In genomic region chr19:42219812-42220750, GRCh38 we compare ENCODE assay signal across 1 cellular context.
A peak's percentile ranks its signal among the peaks of the same experiment; 100 is the strongest.
TF ChIP-seq lines count a peak whose summit lies in the region.

TSS of gene ZNF526 (plus strand) at chr19:42220312. CDS start at chr19:42224404, 4,092 bp downstream.

TF ChIP-seq in K562, 482 proteins besides CTCF, POLR2A, EP300 and RAD21 (continued from another document and continues in another):
- TF ChIP-seq OTX1 (CRISPR knock-in tag; IDR thresholded peaks at IDR 0.05) (0 out of 2 replicates have a peak, but pooled peaks have one; percentile 23), ZNF121 (CRISPR knock-in tag; conservative IDR thresholded peaks at IDR 0.05) (no peak), HDAC8 (tag; IDR thresholded peaks at IDR 0.05) (no peak), ZBTB1 (CRISPR knock-in tag; IDR thresholded peaks at IDR 0.05; ENCODE audit: borderline replicate concordance, low read depth) (no peak), PCBP2 (IDR thresholded peaks at IDR 0.05; ENCODE audit: low read depth, low read length, poor library complexity, severe bottlenecking) (no peak), RUNX1 (IDR thresholded peaks at IDR 0.05; ENCODE audit: low read depth) (0 out of 2 replicates have a peak, but pooled peaks have one; percentile 10), MTA1 (IDR thresholded peaks at IDR 0.05; ENCODE audit: borderline replicate concordance) (no peak), JUNB (CRISPR knock-in tag; conservative IDR thresholded peaks at IDR 0.05) (no peak), ZNF408 (CRISPR knock-in tag; IDR thresholded peaks at IDR 0.05; ENCODE audit: low read depth) (no peak), FOXP1 (CRISPR knock-in tag; IDR thresholded peaks at IDR 0.05) (no peak), BRCA1 (IDR thresholded peaks at IDR 0.05) (no peak), BRCA1 (CRISPR knock-in tag; IDR thresholded peaks at IDR 0.05) (no peak), ASH1L (IDR thresholded peaks at IDR 0.05; ENCODE audit: borderline replicate concordance, low read depth, partially characterized antibody) (peak; percentile 95), RBM25 (IDR thresholded peaks at IDR 0.05; ENCODE audit: low read depth, low read length, severe bottlenecking) (peak; percentile 97), HMGN3 (IDR thresholded peaks at IDR 0.05; ENCODE audit: borderline replicate concordance, extremely low read depth, insufficient read length, low read depth, low read length) (peak; percentile 89), SRSF1 (IDR thresholded peaks at IDR 0.05; ENCODE audit: low read depth, low read length) (no peak), RNF2 (IDR thresholded peaks at IDR 0.05) (no peak), SMAD1 (IDR thresholded peaks at IDR 0.05; ENCODE audit: low read depth, low read length, partially characterized antibody) (no peak), BHLHE40 (IDR thresholded peaks at IDR 0.05; ENCODE audit: low read length) (peak; percentile 100), ZFP1 (CRISPR knock-in tag; IDR thresholded peaks at IDR 0.05) (no peak), L3MBTL2 (IDR thresholded peaks at IDR 0.05) (peak; percentile 86), TAF1 (IDR thresholded peaks at IDR 0.05; ENCODE audit: control insufficient read depth, extremely low read depth, insufficient read depth, low read length, severe bottlenecking) (peak; percentile 75), PRDM10 (IDR thresholded peaks at IDR 0.05; ENCODE audit: partially characterized antibody) (no peak), POLR2H (tag; IDR thresholded peaks at IDR 0.05; ENCODE audit: low read depth) (no peak), GABPA (tag; conservative IDR thresholded peaks at IDR 0.05; ENCODE audit: low read depth) (no peak), TBP (optimal IDR thresholded peaks at IDR 0.05; ENCODE audit: low read depth, low read length) (peak; percentile 79), AFF1 (IDR thresholded peaks at IDR 0.05; ENCODE audit: low read depth in 1 of 2, partially characterized antibody in 2 of 2) (peak in 1 of 2 experiments; percentile 60), CLOCK (CRISPR knock-in tag; IDR thresholded peaks at IDR 0.05; ENCODE audit: borderline replicate concordance) (no peak), CHD2 (IDR thresholded peaks at IDR 0.05; ENCODE audit: low read depth, low read length) (peak; percentile 85), GATA2 (CRISPR knock-in tag; IDR thresholded peaks at IDR 0.05) (peak; percentile 84; the same call in 1 of the 2 replicates), CREBBP (IDR thresholded peaks at IDR 0.05; ENCODE audit: low read depth, low read length) (no peak), ELF1 (tag; IDR thresholded peaks at IDR 0.05) (no peak), TAF7 (tag; IDR thresholded peaks at IDR 0.05) (peak; percentile 61; the same call in 1 of the 2 replicates), RHOXF2B (CRISPR knock-in tag; conservative IDR thresholded peaks at IDR 0.05) (no peak), HDAC1 (IDR thresholded peaks at IDR 0.05) (peak in 1 of 2 experiments; percentile 94; a peak in 2 of 4 replicates), NR2C2 (CRISPR knock-in tag; IDR thresholded peaks at IDR 0.05) (no peak), NR2C2 (tag; IDR thresholded peaks at IDR 0.05) (peak; percentile 50; the same call in 1 of the 2 replicates), TBL1XR1 (IDR thresholded peaks at IDR 0.05; ENCODE audit: low read length in 2 of 2) (0 out of 4 replicates have a peak, but pooled peaks of 1 of the 2 experiments have one; percentile 29), CBX1 (IDR thresholded peaks at IDR 0.05; ENCODE audit: low read depth) (peak; percentile 80; the same call in 1 of the 2 replicates), NFE2L1 (tag; IDR thresholded peaks at IDR 0.05; ENCODE audit: borderline replicate concordance, low read depth) (no peak), ZNF23 (CRISPR knock-in tag; IDR thresholded peaks at IDR 0.05) (no peak), MXD1 (CRISPR knock-in tag; IDR thresholded peaks at IDR 0.05; ENCODE audit: borderline replicate concordance, poor library complexity, severe bottlenecking) (peak; percentile 32), SUPT5H (IDR thresholded peaks at IDR 0.05) (peak; percentile 96), TGIF2 (CRISPR knock-in tag; IDR thresholded peaks at IDR 0.05) (no peak), ZBTB7A (IDR thresholded peaks at IDR 0.05; ENCODE audit: borderline replicate concordance, control insufficient read depth, low read depth, low read length) (peak; percentile 100), PHF8 (IDR thresholded peaks at IDR 0.05; ENCODE audit: borderline replicate concordance, low read length) (peak; percentile 94; the same call in 1 of the 2 replicates), SMARCE1 (IDR thresholded peaks at IDR 0.05) (0 out of 2 replicates have a peak, but pooled peaks have one; percentile 4), E2F1 (CRISPR knock-in tag; IDR thresholded peaks at IDR 0.05) (no peak), FIP1L1 (IDR thresholded peaks at IDR 0.05; ENCODE audit: low read depth, low read length, poor library complexity, severe bottlenecking) (peak; percentile 48), SIN3B (IDR thresholded peaks at IDR 0.05; ENCODE audit: low read depth) (peak; percentile 89), RAD51 (IDR thresholded peaks at IDR 0.05; ENCODE audit: borderline replicate concordance, low read depth) (peak; percentile 77), SMARCA4 (IDR thresholded peaks at IDR 0.05) (peak; percentile 30), TAF15 (IDR thresholded peaks at IDR 0.05; ENCODE audit: low read depth, low read length) (no peak), ZBTB49 (CRISPR knock-in tag; IDR thresholded peaks at IDR 0.05; ENCODE audit: borderline replicate concordance) (no peak), KDM4B (IDR thresholded peaks at IDR 0.05; ENCODE audit: borderline replicate concordance in 2 of 2, low read depth in 1 of 2) (no peak; a peak in 1 of 4 replicates), POLR2AphosphoS5 (IDR thresholded peaks at IDR 0.05; ENCODE audit: control insufficient read depth, insufficient read depth, low read depth, low read length) (peak; percentile 79; the same call in 1 of the 2 replicates), ETV5 (CRISPR knock-in tag; IDR thresholded peaks at IDR 0.05; ENCODE audit: low read depth) (peak; percentile 64; the same call in 1 of the 2 replicates), FOXK2 (conservative IDR thresholded peaks at IDR 0.05 in 1 of 2, IDR thresholded peaks at IDR 0.05 in 1 of 2; ENCODE audit: low read depth in 2 of 2) (peak; percentile 81 to 91; a peak in 3 of 4 replicates), MXI1 (IDR thresholded peaks at IDR 0.05; ENCODE audit: low read depth, low read length) (peak; percentile 30; the same call in 1 of the 2 replicates), MAFG (tag; conservative IDR thresholded peaks at IDR 0.05) (no peak), TRIM28 (IDR thresholded peaks at IDR 0.05) (no peak), CCNT2 (IDR thresholded peaks at IDR 0.05; ENCODE audit: borderline replicate concordance, extremely low read depth, insufficient read length, low read depth, low read length) (peak; percentile 78), SMARCA5 (IDR thresholded peaks at IDR 0.05) (no peak), ZFX (CRISPR knock-in tag; IDR thresholded peaks at IDR 0.05) (peak; percentile 75), CHD1 (IDR thresholded peaks at IDR 0.05; ENCODE audit: low read length) (peak; percentile 64)
